8 cellular contexts compared by ENCODE assay signal in genomic region chr9:91419222-91420191, GRCh38. TPM values are rescaled to one million over a fixed set of nuclear protein-coding genes. Genes with fewer than 3 reads are reported as not detected.
A peak's percentile ranks its signal among the peaks of the same experiment; 100 is the strongest.
DNase-seq lines count a peak whose midpoint lies in the region; ATAC-seq, FAIRE-seq and TF ChIP-seq lines count a peak whose summit lies in the region.

No MANE protein-coding gene starts in this region.

- ATAC-seq in GM19324 (IDR thresholded peaks at IDR 0.05; ENCODE audit: low FRiP score, unreplicated experiment) (no peak), GM18498 (IDR thresholded peaks at IDR 0.05; ENCODE audit: unreplicated experiment) (no peak)

- no peaks in the 10 kb centered on the region for H3K9me3 Mint-ChIP-seq in neural crest cell

- DNase-seq in H4 (ENCODE audit: low spot score) = peak; percentile 87
- DNase-seq in RCC 7860 (ENCODE audit: low spot score) = peak; percentile 78
- peak; percentile 84 for DNase-seq in dermis blood vessel endothelial cell
- no peak for DNase-seq in neural crest cell (ENCODE audit: low read depth, low spot score)
- no peak for DNase-seq in NCI-H2029 (lab: John Stamatoyannopoulos, UW)
- DNase-seq in NCI-H2171 treated with DMSO at 0.1 percent for 48 hours (lab: John Stamatoyannopoulos, UW) = no peak

- H3K27ac Mint-ChIP-seq in neural crest cell (ENCODE audit: unreplicated experiment) = no peak overlapping the region

- FAIRE-seq in RCC 7860 (lab: Jason Lieb, UNC) = peak; percentile 94

- no peaks in the 10 kb centered on the region for H3K36me3 Mint-ChIP-seq in neural crest cell (ENCODE audit: low read depth)

- TF ChIP-seq CTCF in neural crest cell (conservative IDR thresholded peaks at IDR 0.05) = no peak

- peaks cover 41% of the 10 kb centered on the region for H3K4me1 Mint-ChIP-seq in neural crest cell

- H3K27me3 Mint-ChIP-seq in neural crest cell (ENCODE audit: low read depth) = peaks cover 20% of the 10 kb centered on the region

- H3K4me3 Mint-ChIP-seq in neural crest cell = peak overlapping the region; percentile 89

RNA-seq across cellular contexts. Expression of gene NFIL3, which starts 4.1 kb away (rescaled TPM):
- 7.5 and 13.4 TPM in 2 replicates for total RNA-seq in H4 (2014; rRNA removed; shearing (Covaris generic))
- total RNA-seq in dermis blood vessel endothelial cell = 6.3 and 6.5 TPM in 2 replicates
- total RNA-seq in neural crest cell = 16.2 and 16.8 TPM in 2 replicates

RNA-seq across cellular contexts. Expression of gene AUH, which starts 57.8 kb away (rescaled TPM):
- total RNA-seq in H4 (2014; rRNA removed; shearing (Covaris generic)) = 12.9 TPM in 2 replicates
- total RNA-seq in dermis blood vessel endothelial cell = 13.3 and 20.4 TPM in 2 replicates
- total RNA-seq in neural crest cell = 10.8 and 10.9 TPM in 2 replicates

Comparison
In these comparisons a context has a peak if more than half of its experiments do, and no peak if none do; other contexts are left out.
1. DNase-seq: peak in H4 (single experiment), RCC 7860 (single experiment) and dermis blood vessel endothelial cell (single experiment); none in neural crest cell (single experiment), NCI-H2029 (single experiment) and NCI-H2171 treated with DMSO at 0.1 percent for 48 hours (single experiment).